In genomic region chr3:136752327-136753111, GRCh38 we compare ENCODE assay signal across 1 cellular context.
TF ChIP-seq lines count a peak whose summit lies in the region.

Gene STAG1, minus strand, starts transcription at chr3:136752378. Its CDS starts 121,480 bp downstream, at chr3:136630898.

TF ChIP-seq in HepG2, 621 proteins besides CTCF, POLR2A, EP300 and RAD21 (continued from another document and continues in another):
- TF ChIP-seq PATZ1 (CRISPR knock-in tag; IDR thresholded peaks at IDR 0.05) (peak; percentile 95), SP140L (CRISPR knock-in tag; IDR thresholded peaks at IDR 0.05; ENCODE audit: borderline replicate concordance) (0 out of 2 replicates have a peak, but pooled peaks have one; percentile 23), SMC3 (IDR thresholded peaks at IDR 0.05; ENCODE audit: low read length) (peak; percentile 59; the same call in 1 of the 2 replicates), ZNF550 (CRISPR knock-in tag; IDR thresholded peaks at IDR 0.05; ENCODE audit: borderline replicate concordance) (no peak), ZXDC (CRISPR knock-in tag; IDR thresholded peaks at IDR 0.05) (no peak), XRCC5 (optimal IDR thresholded peaks at IDR 0.05; ENCODE audit: low read length) (peak; percentile 82), MTERF4 (CRISPR knock-in tag; IDR thresholded peaks at IDR 0.05) (peak; percentile 38; the same call in 1 of the 2 replicates), IKZF4 (CRISPR knock-in tag; IDR thresholded peaks at IDR 0.05; ENCODE audit: borderline replicate concordance, low read depth, not compliant biosample characterization) (peak; percentile 74), ZNF510 (CRISPR knock-in tag; IDR thresholded peaks at IDR 0.05; ENCODE audit: low read depth) (peak; percentile 53), MZF1 (CRISPR knock-in tag; IDR thresholded peaks at IDR 0.05; ENCODE audit: borderline replicate concordance) (no peak), ZNF512B (CRISPR knock-in tag; IDR thresholded peaks at IDR 0.05; ENCODE audit: borderline replicate concordance) (no peak), TOPORS (CRISPR knock-in tag; IDR thresholded peaks at IDR 0.05) (0 out of 2 replicates have a peak, but pooled peaks have one; percentile 67), ZNF775 (CRISPR knock-in tag; IDR thresholded peaks at IDR 0.05; ENCODE audit: borderline replicate concordance) (no peak), ATF5 (CRISPR knock-in tag; IDR thresholded peaks at IDR 0.05; ENCODE audit: low read depth) (no peak), ZEB1 (IDR thresholded peaks at IDR 0.05; ENCODE audit: insufficient replicate concordance, low read depth) (no peak), ZNF142 (CRISPR knock-in tag; IDR thresholded peaks at IDR 0.05) (peak; percentile 14; the same call in 1 of the 2 replicates), SMAD9 (CRISPR knock-in tag; IDR thresholded peaks at IDR 0.05) (0 out of 2 replicates have a peak, but pooled peaks have one; percentile 12), EEA1 (CRISPR knock-in tag; IDR thresholded peaks at IDR 0.05; ENCODE audit: borderline replicate concordance) (no peak), HBP1 (CRISPR knock-in tag; IDR thresholded peaks at IDR 0.05; ENCODE audit: low read depth) (peak; percentile 33; the same call in 1 of the 2 replicates), HOXA7 (CRISPR knock-in tag; IDR thresholded peaks at IDR 0.05) (no peak), ZNF17 (CRISPR knock-in tag; IDR thresholded peaks at IDR 0.05) (no peak), RBFOX2 (IDR thresholded peaks at IDR 0.05; ENCODE audit: low read depth, low read length) (peak; percentile 92), ZNF839 (CRISPR knock-in tag; IDR thresholded peaks at IDR 0.05; ENCODE audit: borderline replicate concordance) (peak; percentile 36; the same call in 1 of the 2 replicates), KMT2B (CRISPR knock-in tag; IDR thresholded peaks at IDR 0.05) (peak; percentile 91), HDAC1 (CRISPR knock-in tag; IDR thresholded peaks at IDR 0.05) (peak; percentile 90), MXD3 (CRISPR knock-in tag; IDR thresholded peaks at IDR 0.05) (peak; percentile 60; the same call in 1 of the 2 replicates), NFYC (CRISPR knock-in tag; IDR thresholded peaks at IDR 0.05) (peak; percentile 78), PLRG1 (conservative IDR thresholded peaks at IDR 0.05) (no peak), MLX (CRISPR knock-in tag; IDR thresholded peaks at IDR 0.05) (peak; percentile 67), ZNF121 (CRISPR knock-in tag; IDR thresholded peaks at IDR 0.05) (0 out of 2 replicates have a peak, but pooled peaks have one; percentile 53), ZNF670 (CRISPR knock-in tag; IDR thresholded peaks at IDR 0.05; ENCODE audit: borderline replicate concordance) (no peak; the same call in 1 of the 2 replicates), FOSL2 (CRISPR knock-in tag; IDR thresholded peaks at IDR 0.05) (peak; percentile 65), ZNF766 (CRISPR knock-in tag; IDR thresholded peaks at IDR 0.05; ENCODE audit: borderline replicate concordance) (peak; percentile 70), PRDM10 (CRISPR knock-in tag; IDR thresholded peaks at IDR 0.05; ENCODE audit: low read depth) (peak; percentile 47; the same call in 1 of the 2 replicates), ZBTB38 (CRISPR knock-in tag; IDR thresholded peaks at IDR 0.05) (peak; percentile 72; the same call in 1 of the 2 replicates), ZNF24 (IDR thresholded peaks at IDR 0.05) (no peak)
